Comparison of ENCODE assay signal across 8 cellular contexts in the genomic region with DNA sequence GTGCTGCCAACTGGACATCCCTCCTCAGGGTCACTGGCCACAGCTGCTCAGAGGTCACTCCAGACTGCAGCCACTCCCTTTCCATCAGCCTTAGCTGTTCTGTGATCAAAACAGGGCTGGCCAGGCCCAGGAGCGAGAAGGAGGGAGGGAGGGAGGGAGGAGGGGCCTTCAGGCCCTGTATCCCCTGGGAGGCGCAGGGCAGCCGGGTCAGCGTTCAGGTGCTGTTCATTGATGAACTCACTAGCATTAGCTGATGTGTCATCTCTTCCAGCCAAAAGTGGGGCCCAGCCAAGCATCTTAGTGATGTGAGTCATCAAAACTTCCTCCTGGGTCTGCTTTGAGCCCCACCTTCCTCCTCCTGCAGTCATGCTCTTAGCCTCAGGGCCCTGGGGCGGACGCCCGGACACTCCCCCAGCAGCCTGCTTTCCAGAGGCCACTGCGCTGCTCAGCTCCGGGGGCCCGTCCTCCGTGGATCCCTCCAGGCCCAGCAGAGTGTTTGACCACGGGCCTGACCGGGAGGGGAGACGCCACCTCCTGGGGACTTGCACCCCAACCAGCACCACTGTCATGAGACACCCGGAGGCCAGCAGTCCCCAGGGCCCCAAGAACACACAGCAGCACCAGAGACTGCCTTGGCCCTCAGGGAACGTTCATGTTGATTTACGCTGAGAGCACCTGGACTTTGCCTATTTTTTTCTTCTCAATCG.
DNase-seq lines count a peak whose midpoint lies in the region; ATAC-seq and TF ChIP-seq lines count a peak whose summit lies in the region.

No MANE protein-coding gene starts in this region.

- no peak overlapping the region for H2BK120ac ChIP-seq in mesendoderm (ENCODE audit: low read depth, low read length)

- whole genome bisulfite sequencing in mesendoderm (ENCODE audit: extremely low coverage, insufficient coverage, low lambda C conversion rate), result no CpG with 5 or more reads among the region's 18 CpGs

- H3K4me1 ChIP-seq in breast epithelium (peaks cover 0 to 8% of the 10 kb centered on the region in 2 donors), mesendoderm (ENCODE audit: control insufficient read depth, low read depth, low read length) (no peaks in the 10 kb centered on the region)

- ATAC-seq in HG03060 (IDR thresholded peaks at IDR 0.05; ENCODE audit: low read depth, unreplicated experiment) (peak; percentile 79), GM18498 (IDR thresholded peaks at IDR 0.05; ENCODE audit: unreplicated experiment) (no peak)

- no peak overlapping the region for H3K18ac ChIP-seq in mesendoderm (ENCODE audit: low read length)

- no peak overlapping the region for H3K4me2 ChIP-seq in mesendoderm (ENCODE audit: low read length)

- no peaks in the 10 kb centered on the region for H3K9me3 ChIP-seq in breast epithelium

- H2BK15ac ChIP-seq in mesendoderm (replicated peaks; ENCODE audit: low read depth), result no peak overlapping the region

- intact Hi-C loops in breast epithelium (cut with DNase I; ENCODE audit: low total_unique reads), result loop anchor here (10.0 kb wide), 1 partner anchor 153 kb away; no protein-coding TSS in a partner anchor

- no peak overlapping the region for H3K56ac ChIP-seq in mesendoderm (ENCODE audit: low read length)

- H2AK5ac ChIP-seq in mesendoderm (ENCODE audit: low read length), result no peak overlapping the region

- no peak overlapping the region for H3K23ac ChIP-seq in mesendoderm (ENCODE audit: low read length)

- no peak overlapping the region for H4K8ac ChIP-seq in mesendoderm (ENCODE audit: low read depth, low read length)

- no peak overlapping the region for H3K4me3 ChIP-seq in GM12864 (ENCODE audit: low read depth, low read length)
- no peak overlapping the region for H3K4me3 ChIP-seq in breast epithelium
- no peak overlapping the region for H3K4me3 ChIP-seq in mesendoderm (ENCODE audit: low read length)

- no peak overlapping the region for H2BK5ac ChIP-seq in mesendoderm (ENCODE audit: low read length)

- TF ChIP-seq CTCF in GM12864 (IDR thresholded peaks at IDR 0.05; ENCODE audit: low read depth, low read length, missing control alignments), result no peak
- TF ChIP-seq CTCF in breast epithelium (IDR thresholded peaks at IDR 0.05), result no peak

- DNase-seq in GM12864 (ENCODE audit: low read depth), result peak; percentile 44
- DNase-seq in SKM-1 (lab: John Stamatoyannopoulos, UW; ENCODE audit: unreplicated experiment), result peak; percentile 1
- DNase-seq in breast epithelium (ENCODE audit: low spot score in 2 of 2), result peak; percentile 79
- peak; percentile 90 for DNase-seq in mesendoderm
- peak; percentile 9 to 16 for DNase-seq in stimulated activated CD8-positive, alpha-beta memory T cell treated with anti-CD3 and anti-CD28 coated beads, Interleukin-7, amount 100 ng/mL, for 1 hour (ENCODE audit: low read depth in 2 of 2)
- no peak for DNase-seq in SHP77 (lab: John Stamatoyannopoulos, UW)

- H3K27me3 ChIP-seq in breast epithelium (no peaks in the 10 kb centered on the region), mesendoderm (ENCODE audit: insufficient read depth, low read length, poor library complexity) (no peaks in the 10 kb centered on the region)

- no peaks in the 10 kb centered on the region for H3K79me1 ChIP-seq in mesendoderm (ENCODE audit: low read length)

- H3K36me3 ChIP-seq in breast epithelium (no peaks in the 10 kb centered on the region), mesendoderm (ENCODE audit: control insufficient read depth, insufficient read depth, low read length) (no peaks in the 10 kb centered on the region)

- no peaks in the 10 kb centered on the region for H3K79me2 ChIP-seq in mesendoderm (ENCODE audit: control insufficient read depth, insufficient read depth, low read length)

- TF ChIP-seq POLR2A in breast epithelium (IDR thresholded peaks at IDR 0.05), result no peak

- H3K4ac ChIP-seq in mesendoderm (ENCODE audit: low read depth, low read length), result no peak overlapping the region

- peak overlapping the region; percentile 74 to 84 for H3K27ac ChIP-seq in breast epithelium
- H3K27ac ChIP-seq in mesendoderm (ENCODE audit: low read depth, low read length), result peak overlapping the region; percentile 30

- H3K9ac ChIP-seq in mesendoderm (ENCODE audit: low read length), result no peak overlapping the region

- no peak overlapping the region for H4K5ac ChIP-seq in mesendoderm (ENCODE audit: low read length)

Comparison
In these comparisons a context has a peak if more than half of its experiments do, and no peak if none do; other contexts are left out.
1. DNase-seq: peak in GM12864 (single experiment), SKM-1 (single experiment), breast epithelium (2 of 2), mesendoderm (single experiment) and stimulated activated CD8-positive, alpha-beta memory T cell treated with anti-CD3 and anti-CD28 coated beads, Interleukin-7, amount 100 ng/mL, for 1 hour (2 of 2); none in SHP77 (0 of 2).